Comparison of ENCODE assay signal across 8 cellular contexts in genomic region chr2:161223139-161223732, GRCh38.
DNase-seq lines count a peak whose midpoint lies in the region; ATAC-seq and TF ChIP-seq lines count a peak whose summit lies in the region.

No MANE protein-coding gene starts in this region.

- no peak for TF ChIP-seq EP300 in sigmoid colon (IDR thresholded peaks at IDR 0.05)

- H3K4me1 ChIP-seq in RWPE2 (ENCODE audit: insufficient read depth, poor library complexity, severe bottlenecking): no peaks in the 10 kb centered on the region
- H3K4me1 ChIP-seq in fibroblast of lung (ENCODE audit: control insufficient read depth, extremely low read depth, insufficient read depth, low read length): no peaks in the 10 kb centered on the region
- peaks cover 0 to 9% (median 4%) of the 10 kb centered on the region in 4 donors for H3K4me1 ChIP-seq in sigmoid colon

- intact Hi-C loops in sigmoid colon (cut with DNase I): loop anchor here (1.0 kb wide), 1 partner anchor 50 kb away; no protein-coding TSS in a partner anchor

- TF ChIP-seq CTCF in GM12875 (IDR thresholded peaks at IDR 0.05; ENCODE audit: borderline replicate concordance, insufficient read depth, low read depth, low read length) (peak; percentile 40; the same call in 1 of the 2 replicates), RWPE2 (IDR thresholded peaks at IDR 0.05; ENCODE audit: poor library complexity, severe bottlenecking) (peak; percentile 84), fibroblast of lung (conservative IDR thresholded peaks at IDR 0.05 in 1 of 2, IDR thresholded peaks at IDR 0.05 in 1 of 2; ENCODE audit: low read depth in 1 of 2, low read length in 2 of 2) (peak; percentile 53 to 65), sigmoid colon (IDR thresholded peaks at IDR 0.05) (peak in 3 of 4 experiments; percentile 52 to 72 (median 69))

- ATAC-seq in HG03460 (IDR thresholded peaks at IDR 0.05; ENCODE audit: unreplicated experiment) (peak; percentile 62), RWPE2 (ENCODE audit: low read depth) (no peak), GM21515 (IDR thresholded peaks at IDR 0.05; ENCODE audit: unreplicated experiment) (no peak), GM19035 (IDR thresholded peaks at IDR 0.05; ENCODE audit: unreplicated experiment) (no peak)

- peaks cover 68% of the 10 kb centered on the region for H3K36me3 ChIP-seq in RWPE2 (ENCODE audit: low read depth)
- peaks cover 2% of the 10 kb centered on the region for H3K36me3 ChIP-seq in fibroblast of lung (ENCODE audit: control insufficient read depth, insufficient read depth, low read length)
- H3K36me3 ChIP-seq in sigmoid colon: peaks cover 0 to 45% (median 4%) of the 10 kb centered on the region in 4 donors

- H3K4me2 ChIP-seq in fibroblast of lung (ENCODE audit: extremely low read depth, insufficient read depth, low read length): no peak overlapping the region

- H3K9ac ChIP-seq in fibroblast of lung (ENCODE audit: insufficient read depth, low read length): no peak overlapping the region

- H3K79me2 ChIP-seq in fibroblast of lung (ENCODE audit: control insufficient read depth, insufficient read depth, low read length): no peaks in the 10 kb centered on the region

- H3K9me3 ChIP-seq in RWPE2 (ENCODE audit: severe bottlenecking): no peaks in the 10 kb centered on the region
- H3K9me3 ChIP-seq in fibroblast of lung (ENCODE audit: control insufficient read depth, insufficient read depth, low read depth, low read length): no peaks in the 10 kb centered on the region
- no peaks in the 10 kb centered on the region for H3K9me3 ChIP-seq in sigmoid colon

- DNase-seq in AG20443 (ENCODE audit: low spot score): peak; percentile 27
- no peak for DNase-seq in RWPE2 (ENCODE audit: low spot score)
- DNase-seq in fibroblast of lung (ENCODE audit: low read depth in 2 of 2): peak; percentile 34 to 71
- no peak for DNase-seq in sigmoid colon

- no peak for TF ChIP-seq POLR2A in sigmoid colon (IDR thresholded peaks at IDR 0.05)

- WGBS in sigmoid colon, 2 donors: 80 to 83% methylated on average over 3 of the region's 3 CpGs

- H3K4me3 ChIP-seq in GM12875 (ENCODE audit: low read depth, low read length) (no peak overlapping the region), RWPE2 (ENCODE audit: severe bottlenecking) (no peak overlapping the region), fibroblast of lung (replicated peaks in 1 of 4; ENCODE audit: control extremely low read depth in 1 of 4, insufficient read depth in 1 of 4, low read depth in 3 of 4, low read length in 4 of 4) (no peak overlapping the region), sigmoid colon (no peak overlapping the region)

- H2AFZ ChIP-seq in fibroblast of lung (ENCODE audit: low read length): no peak overlapping the region

- H3K27ac ChIP-seq in RWPE2 (ENCODE audit: poor library complexity, severe bottlenecking) (no peak overlapping the region), fibroblast of lung (ENCODE audit: insufficient read depth, low read length) (no peak overlapping the region), sigmoid colon (no peak overlapping the region)

- no peaks in the 10 kb centered on the region for H4K20me1 ChIP-seq in fibroblast of lung (ENCODE audit: control insufficient read depth, extremely low read depth, insufficient read depth, low read length)

- no peaks in the 10 kb centered on the region for H3K27me3 ChIP-seq in RWPE2 (ENCODE audit: insufficient read depth, poor library complexity, severe bottlenecking)
- no peaks in the 10 kb centered on the region for H3K27me3 ChIP-seq in fibroblast of lung (ENCODE audit: control insufficient read depth, insufficient read depth, low read length)
- no peaks in the 10 kb centered on the region for H3K27me3 ChIP-seq in sigmoid colon

Comparison
In these comparisons a context has a peak if more than half of its experiments do, and no peak if none do; other contexts are left out.
1. DNase-seq: peak in AG20443 (single experiment) and fibroblast of lung (2 of 2); none in RWPE2 (single experiment) and sigmoid colon (single experiment).
2. Peak in every context shown above with its lines, with median percentiles within 50 percentile points of each other: CTCF ChIP-seq.